Comparison of ENCODE assay signal across 8 cellular contexts in genomic region chr9:129176786-129177442, GRCh38. TPM values are rescaled to one million over a fixed set of nuclear protein-coding genes. Genes with fewer than 3 reads are reported as not detected.
DNase-seq lines count a peak whose midpoint lies in the region; ATAC-seq and TF ChIP-seq lines count a peak whose summit lies in the region.

No MANE protein-coding gene starts in this region.

- TF ChIP-seq POLR2A in transverse colon (IDR thresholded peaks at IDR 0.05) = no peak

- H2BK5ac ChIP-seq in mesenchymal stem cell (ENCODE audit: low read depth, low read length, poor library complexity, severe bottlenecking) = peak overlapping the region; percentile 91

- H3K36me3 Mint-ChIP-seq in dendritic cell treated with granulocyte-macrophage colony-stimulating factor and Interleukin-4, amounts not matched to agents 40 ng/mL and 50 ng/mL, for 4 days (ENCODE audit: low read depth) = peaks cover 18% of the 10 kb centered on the region

- peak overlapping the region; percentile 64 for H4K91ac ChIP-seq in mesenchymal stem cell (ENCODE audit: low read length)

- H2BK120ac ChIP-seq in mesenchymal stem cell (ENCODE audit: low read depth, low read length) = peak overlapping the region; percentile 87

- peak overlapping the region; percentile 49 for H4K8ac ChIP-seq in mesenchymal stem cell (ENCODE audit: low read length)

- ATAC-seq in Right ventricle myocardium inferior = no peak
- ATAC-seq in HG03354 (IDR thresholded peaks at IDR 0.05; ENCODE audit: poor library complexity, severe bottlenecking, unreplicated experiment) = no peak

- peak overlapping the region; percentile 98 to 99 for H3K18ac ChIP-seq in mesenchymal stem cell (ENCODE audit: low read depth in 1 of 2, low read length in 2 of 2)

- H3K36me3 ChIP-seq in mesenchymal stem cell (ENCODE audit: control insufficient read depth in 1 of 2, insufficient read depth in 2 of 2, low read depth in 1 of 2, low read length in 2 of 2) = peaks cover 0 to 6% of the 10 kb centered on the region in 2 experiments
- H3K36me3 ChIP-seq in transverse colon = no peaks in the 10 kb centered on the region

- H3K9ac ChIP-seq in mesenchymal stem cell (ENCODE audit: low read length) = peak overlapping the region; percentile 98

- no peaks in the 10 kb centered on the region for H3K9me3 Mint-ChIP-seq in dendritic cell treated with granulocyte-macrophage colony-stimulating factor and Interleukin-4, amounts not matched to agents 40 ng/mL and 50 ng/mL, for 4 days

- H3K27ac ChIP-seq in mesenchymal stem cell (ENCODE audit: low read length, poor library complexity, severe bottlenecking) = peak overlapping the region; percentile 97
- peak overlapping the region; percentile 93 to 99 (median 96) for H3K27ac ChIP-seq in transverse colon

- H3K14ac ChIP-seq in mesenchymal stem cell (ENCODE audit: low read length in 2 of 2) = peak overlapping the region; percentile 87 to 94

- in situ Hi-C loops in transverse colon (cut with MboI; ENCODE audit: low pct_ligation_motif_present in 1 of 4, low pct_unique_long_range_greater_than_20kb in 1 of 4, low sequenced_read_pairs in 3 of 4) = loop anchor here in 1 of 4 donors (10.0 kb wide), 1 partner anchor 318 kb away; no protein-coding TSS in a partner anchor

- no peak for TF ChIP-seq EP300 in transverse colon (IDR thresholded peaks at IDR 0.05; ENCODE audit: low read depth)

- H3K4me3 Mint-ChIP-seq in dendritic cell treated with granulocyte-macrophage colony-stimulating factor and Interleukin-4, amounts not matched to agents 40 ng/mL and 50 ng/mL, for 4 days = peak overlapping the region; percentile 92

- under 1% methylated on average over 33 of the region's 70 CpGs for WGBS in mesenchymal stem cell
- 0% methylated on average over 24 of the region's 70 CpGs; no CpG with 5 or more reads in 1 of the 2 donors for WGBS in transverse colon (ENCODE audit: low coverage in 1 of 2), 2 donors

- peaks cover 34% of the 10 kb centered on the region for H3K4me1 Mint-ChIP-seq in dendritic cell treated with granulocyte-macrophage colony-stimulating factor and Interleukin-4, amounts not matched to agents 40 ng/mL and 50 ng/mL, for 4 days (ENCODE audit: low read depth)

- no peaks in the 10 kb centered on the region for H3K9me3 ChIP-seq in mesenchymal stem cell (ENCODE audit: control insufficient read depth, low read length)
- no peaks in the 10 kb centered on the region for H3K9me3 ChIP-seq in transverse colon

- peak; percentile 75 for DNase-seq in Right ventricle myocardium inferior (ENCODE audit: missing footprints)
- DNase-seq in cardiac septum (ENCODE audit: low spot score) = no peak
- DNase-seq in RPMI8226 = peak; percentile 61
- peak; percentile 53 for DNase-seq in mesenchymal stem cell
- DNase-seq in transverse colon = no peak
- DNase-seq in NOMO-1 treated with DMSO at 0.1 percent for 48 hours (lab: John Stamatoyannopoulos, UW; ENCODE audit: unreplicated experiment) = no peak

- no peaks in the 10 kb centered on the region for H3K27me3 ChIP-seq in mesenchymal stem cell (ENCODE audit: control insufficient read depth in 1 of 2, insufficient read depth in 1 of 2, low read length in 2 of 2)
- H3K27me3 ChIP-seq in transverse colon = no peaks in the 10 kb centered on the region

- intact Hi-C loops in Right ventricle myocardium inferior (cut with DNase I) (loop anchor here (2.0 to 10.0 kb wide), 3 partner anchors 78 to 305 kb away; no protein-coding TSS in a partner anchor), cardiac septum (cut with DNase I) (no loop called here), transverse colon (cut with DNase I; ENCODE audit: low total_unique reads) (loop anchor here (5.0 to 10.0 kb wide), 2 partner anchors 35 to 308 kb away; no protein-coding TSS in a partner anchor)
- intact Hi-C loops in dendritic cell treated with granulocyte-macrophage colony-stimulating factor and Interleukin-4, amounts not matched to agents 40 ng/mL and 50 ng/mL, for 4 days (cut with micrococcal nuclease) = loop anchor here (5.0 to 10.0 kb wide), 5 partner anchors 35 to 438 kb away; no protein-coding TSS in a partner anchor

- H3K79me1 ChIP-seq in mesenchymal stem cell (replicated peaks; ENCODE audit: low read length, poor library complexity, severe bottlenecking) = peaks cover 9% of the 10 kb centered on the region

- peak overlapping the region; percentile 89 to 90 for H3K4ac ChIP-seq in mesenchymal stem cell (ENCODE audit: low read depth in 1 of 2, low read length in 2 of 2)

- peak overlapping the region in 1 of 2 experiments; percentile 92 for H3K23ac ChIP-seq in mesenchymal stem cell (ENCODE audit: low read length in 2 of 2)

- peak overlapping the region; percentile 11 to 69 for H2BK12ac ChIP-seq in mesenchymal stem cell (ENCODE audit: low read length in 2 of 2)

- H3K27me3 Mint-ChIP-seq in dendritic cell treated with granulocyte-macrophage colony-stimulating factor and Interleukin-4, amounts not matched to agents 40 ng/mL and 50 ng/mL, for 4 days = peaks cover 33% of the 10 kb centered on the region

- no peak overlapping the region for H2AFZ ChIP-seq in mesenchymal stem cell (ENCODE audit: low read depth, low read length)

- H3K27ac Mint-ChIP-seq in dendritic cell treated with granulocyte-macrophage colony-stimulating factor and Interleukin-4, amounts not matched to agents 40 ng/mL and 50 ng/mL, for 4 days = peak overlapping the region; percentile 91

- H2BK15ac ChIP-seq in mesenchymal stem cell (ENCODE audit: low read depth, poor library complexity, severe bottlenecking) = peak overlapping the region; percentile 94

- TF ChIP-seq CTCF in transverse colon (IDR thresholded peaks at IDR 0.05) = peak in 1 of 5 experiments; percentile 10

- H3K4me3 ChIP-seq in mesenchymal stem cell (ENCODE audit: insufficient read depth in 1 of 2, low read depth in 1 of 2, low read length in 2 of 2) = peak overlapping the region; percentile 80 to 82
- peak overlapping the region; percentile 48 to 93 (median 78) for H3K4me3 ChIP-seq in transverse colon

- H3K4me1 ChIP-seq in mesenchymal stem cell (ENCODE audit: control insufficient read depth, insufficient read depth, low read depth, low read length) = peaks cover 31% of the 10 kb centered on the region
- peaks cover 12 to 50% (median 44%) of the 10 kb centered on the region in 4 donors for H3K4me1 ChIP-seq in transverse colon

- peak overlapping the region; percentile 64 for H3K4me2 ChIP-seq in mesenchymal stem cell (ENCODE audit: low read length, poor library complexity, severe bottlenecking)

- no peak overlapping the region for H2AK5ac ChIP-seq in mesenchymal stem cell (ENCODE audit: low read length, severe bottlenecking)

RNA-seq across cellular contexts. Expression of gene IER5L, which starts 1.1 kb away (rescaled TPM):
- total RNA-seq in Right ventricle myocardium inferior = 4.6 TPM
- total RNA-seq in cardiac septum = 12.6 TPM
- polyA plus RNA-seq in mesenchymal stem cell (2013, experiment 1 of 2) = 26.8 TPM
- 26.3 TPM for polyA plus RNA-seq in mesenchymal stem cell (2013, experiment 2 of 2)
- 1 to 10 TPM; 1.8 to 6.5 (median 5.2) TPM for total RNA-seq in transverse colon

Comparison
In these comparisons a context has a peak if more than half of its experiments do, and no peak if none do; other contexts are left out.
1. DNase-seq: peak in Right ventricle myocardium inferior (single experiment), RPMI8226 (single experiment) and mesenchymal stem cell (single experiment); none in cardiac septum (single experiment), transverse colon (single experiment) and NOMO-1 treated with DMSO at 0.1 percent for 48 hours (single experiment).